In genomic region chr1:21605012-21605715, GRCh38 we compare ENCODE assay signal across 23 cellular contexts.
"Had no signal": no experiment of that assay in that cellular context is flagged by ENCODE, and none has a peak within 500 bp of the region (broad histone marks: within the 10 kb centered on the region; RNA-seq: fewer than 3 reads in every experiment).

No MANE protein-coding gene starts in this region.

- H3K27ac ChIP-seq: adrenal gland, coronary artery, gastrocnemius medialis, left lung, lower lobe of right lung, neural progenitor cell, right atrium auricular region, thoracic aorta had no signal

- H3K9me3 ChIP-seq: adrenal gland, gastrocnemius medialis, left lung, lower lobe of right lung, right atrium auricular region, thoracic aorta had no signal

- DNase-seq: activated CD4-positive, alpha-beta T cell treated with anti-CD3 and anti-CD28 coated beads for 48 hours; activated CD4-positive, alpha-beta T cell treated with anti-CD3 and anti-CD28 coated beads, Interleukin-2, amount 50 U/mL, for 48 hours; activated CD8-positive, alpha-beta memory T cell treated with anti-CD3 and anti-CD28 coated beads for 24 hours; activated effector memory CD4-positive, alpha-beta T cell treated with Interleukin-2 at 50 U/mL for 16 hours; activated naive CD4-positive, alpha-beta T cell treated with Interleukin-2 at 50 U/mL for 16 hours; activated naive CD8-positive, alpha-beta T cell treated with anti-CD3 and anti-CD28 coated beads for 36 hours; adrenal gland; aorta; dorsolateral prefrontal cortex; effector memory CD4-positive, alpha-beta T cell; erythroblast; gastrocnemius medialis; glutamatergic neuron; left lung; lower lobe of right lung; natural killer cell; stimulated activated CD4-positive, alpha-beta T cell treated with anti-CD3 and anti-CD28 coated beads, Interleukin-12 subunit alpha, Interleukin-12 subunit beta, amount 100 ng/mL, for 4 hours; stimulated activated CD4-positive, alpha-beta T cell treated with anti-CD3 and anti-CD28 coated beads, Interleukin-4, amount 100 ng/mL, for 1 hour; trophoblast cell had no signal

- H3K4me3 ChIP-seq: adrenal gland, coronary artery, dorsolateral prefrontal cortex, gastrocnemius medialis, left lung, lower lobe of right lung, neural progenitor cell, right atrium auricular region, thoracic aorta had no signal

- H3K36me3 ChIP-seq: adrenal gland, gastrocnemius medialis, left lung, lower lobe of right lung, neural progenitor cell, right atrium auricular region, thoracic aorta had no signal

- H3K27me3 ChIP-seq: adrenal gland, dorsolateral prefrontal cortex, gastrocnemius medialis, neural progenitor cell, right atrium auricular region had no signal
